7 cellular contexts compared by ENCODE assay signal in genomic region chr2:144088863-144089262, GRCh38.
"Had no signal": no experiment of that assay in that cellular context is flagged by ENCODE, and none has a peak within 500 bp of the region (broad histone marks: within the 10 kb centered on the region; RNA-seq: fewer than 3 reads in every experiment).

No MANE protein-coding gene starts in this region.

- H3K27ac ChIP-seq: GM23248 had no signal

- DNase-seq: GM23248, GOT3, H7, IMR-90, KG1 had no signal

- H3K9me3 ChIP-seq: HAP-1 had no signal

- H3K4me3 ChIP-seq: GM23248, HAP-1, K562 had no signal

- H3K4me1 ChIP-seq: HAP-1 had no signal

- H3K36me3 ChIP-seq: HAP-1 had no signal
